25 cellular contexts compared by ENCODE assay signal in the genomic region with DNA sequence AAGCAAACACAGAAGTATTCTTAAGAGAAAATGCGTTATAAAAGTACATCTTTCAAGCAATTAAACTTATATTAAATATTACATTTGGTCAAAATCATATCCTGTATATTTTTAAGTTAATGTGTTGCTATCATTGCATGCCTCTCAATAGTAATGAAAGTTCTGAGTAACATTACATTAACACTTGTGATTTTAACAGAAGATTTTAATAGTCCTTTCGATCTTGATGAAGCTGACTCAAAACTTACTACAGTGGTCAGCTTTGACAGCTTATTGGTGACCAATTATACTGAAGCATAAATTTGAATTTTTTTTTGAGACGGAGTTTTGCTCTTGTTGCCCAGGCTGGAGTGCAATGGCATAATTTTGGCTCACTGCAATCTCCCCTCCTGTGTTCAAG.
DNase-seq lines count a peak whose midpoint lies in the region; ATAC-seq lines count a peak whose summit lies in the region.
"Had no signal": no experiment of that assay in that cellular context is flagged by ENCODE, and none has a peak within 500 bp of the region (broad histone marks: within the 10 kb centered on the region; RNA-seq: fewer than 3 reads in every experiment).

No MANE protein-coding gene starts in this region.

- ATAC-seq in GM19025 (IDR thresholded peaks at IDR 0.05; ENCODE audit: low read depth, unreplicated experiment): peak; percentile 67
- peak; percentile 56 for ATAC-seq in HG03354 (IDR thresholded peaks at IDR 0.05; ENCODE audit: poor library complexity, severe bottlenecking, unreplicated experiment)
- ATAC-seq: A549; CD8-positive, alpha-beta T cell had no signal

- DNase-seq in SKM-1 treated with dmso at 0.1 percent for 144 hours (lab: John Stamatoyannopoulos, UW; ENCODE audit: unreplicated experiment) (no peak), superior temporal gyrus (ENCODE audit: extremely low spot score) (no peak)
- DNase-seq: 8988T; ACHN; AML-193; BE2C; C1 segment of cervical spinal cord; Caco-2; Calu3; CD4-positive, alpha-beta memory T cell; CD4-positive, alpha-beta T cell; CD4-positive, CD25-positive, alpha-beta regulatory T cell; CD8-positive, alpha-beta memory T cell; CD8-positive, alpha-beta T cell; COR-L47; DMS 273 treated with DMSO at 0.1 percent for 48 hours; DMS153; DMS53; DMS79; DMS79 treated with DMSO at 0.1 percent for 48 hours; DND-41; EL had no signal
